ENCODE assay signal across 10 cellular contexts in genomic region chr18:457120-457519, GRCh38. TPM values are rescaled to one million over a fixed set of nuclear protein-coding genes. Genes with fewer than 3 reads are reported as not detected.
DNase-seq lines count a peak whose midpoint lies in the region; ATAC-seq and TF ChIP-seq lines count a peak whose summit lies in the region.
"Had no signal": no experiment of that assay in that cellular context is flagged by ENCODE, and none has a peak within 500 bp of the region (broad histone marks: within the 10 kb centered on the region; RNA-seq: fewer than 3 reads in every experiment).

No MANE protein-coding gene starts in this region.

- no peaks in the 10 kb centered on the region for H3K27me3 ChIP-seq in sigmoid colon
- peaks cover 86% of the 10 kb centered on the region for H3K27me3 ChIP-seq in PC-9 (ENCODE audit: insufficient read depth, low read depth)

- peak overlapping the region; percentile 99 for H3K27ac ChIP-seq in SK-N-MC
- H3K27ac ChIP-seq in sigmoid colon = peak overlapping the region; percentile 74 to 86 (median 82)
- no peak overlapping the region for H3K27ac ChIP-seq in PC-9

- no peaks in the 10 kb centered on the region for H3K79me2 ChIP-seq in PC-9 (ENCODE audit: low read depth)

- BruUV-seq in PC-9 (replicated peaks; lab: Mats Ljungman, UMichigan) = no TSS peak

- no peaks in the 10 kb centered on the region for H3F3A ChIP-seq in PC-9 (ENCODE audit: insufficient read depth, low read depth)

- TF ChIP-seq POLR2A in sigmoid colon (IDR thresholded peaks at IDR 0.05) = no peak

- no peak for TF ChIP-seq EP300 in sigmoid colon (IDR thresholded peaks at IDR 0.05)

- TF ChIP-seq CTCF in sigmoid colon (IDR thresholded peaks at IDR 0.05) (no peak), PC-9 (conservative IDR thresholded peaks at IDR 0.05) (no peak)

- no peak overlapping the region for H2AFZ ChIP-seq in PC-9

- WGBS in sigmoid colon, 2 donors = 26 to 65% methylated on average over 9 of the region's 9 CpGs

- peaks cover 5% of the 10 kb centered on the region; the same call in 1 of the 2 replicates for H3K9me3 ChIP-seq in SK-N-MC (ENCODE audit: low read depth, low read length)
- no peaks in the 10 kb centered on the region for H3K9me3 ChIP-seq in sigmoid colon
- H3K9me3 ChIP-seq in PC-9 (ENCODE audit: insufficient read depth, low read depth) = no peaks in the 10 kb centered on the region

- H3K4me1 ChIP-seq in sigmoid colon (peaks cover 0 to 50% (median 34%) of the 10 kb centered on the region in 4 donors), PC-9 (replicated peaks; ENCODE audit: insufficient read depth) (no peaks in the 10 kb centered on the region)

- intact Hi-C loops in Right ventricle myocardium inferior (cut with DNase I) (loop anchor here (10.0 kb wide), 2 partner anchors 122 to 172 kb away; no protein-coding TSS in a partner anchor), sigmoid colon (cut with DNase I) (loop anchor here (5.0 kb wide), 2 partner anchors 80 to 115 kb away; no protein-coding TSS in a partner anchor), PC-9 (cut with micrococcal nuclease; ENCODE audit: unreplicated experiment) (no loop called here)

- peak overlapping the region; percentile 76 for H3K9ac ChIP-seq in SK-N-MC (ENCODE audit: insufficient read length)

- POLR2A ChIA-PET in PC-9 (lab: Charles Lee; ENCODE audit: unreplicated experiment) = no interaction called here

- H3K36me3 ChIP-seq in SK-N-MC (ENCODE audit: insufficient read depth, low read length) = no peaks in the 10 kb centered on the region
- no peaks in the 10 kb centered on the region for H3K36me3 ChIP-seq in sigmoid colon
- H3K36me3 ChIP-seq in PC-9 (ENCODE audit: low read depth) = no peaks in the 10 kb centered on the region

- H3K4me3 ChIP-seq in SK-N-MC = peak overlapping the region; percentile 76
- H3K4me3 ChIP-seq in sigmoid colon = peak overlapping the region; percentile 7 to 30 (median 22)
- no peak overlapping the region for H3K4me3 ChIP-seq in PC-9

- DNase-seq in GM04503 (ENCODE audit: low read depth) (peak; percentile 70), SK-N-MC (ENCODE audit: low read depth, low spot score) (peak; percentile 96), Right ventricle myocardium inferior (ENCODE audit: missing footprints) (peak; percentile 76), sigmoid colon (peak; percentile 82), T-helper 1 cell (no peak), PC-9 (no peak)
- DNase-seq in activated CD4-positive, CD25-positive, alpha-beta regulatory T cell (lab: John Stamatoyannopoulos, UW) = no peak
- DNase-seq in activated naive CD4-positive, alpha-beta T cell treated with anti-CD3 and anti-CD28 coated beads, Interleukin-2, amount 50 U/mL, for 16 hours = no peak
- DNase-seq: small intestine, T-helper 2 cell had no signal

- no peak overlapping the region for H3K4me2 ChIP-seq in PC-9

- H3K9me2 ChIP-seq in PC-9 (ENCODE audit: insufficient read depth) = no peaks in the 10 kb centered on the region

- peak; percentile 89 for ATAC-seq in Right ventricle myocardium inferior

- CTCF ChIA-PET in PC-9 (lab: Charles Lee) = no interaction called here

- no peaks in the 10 kb centered on the region for H4K20me1 ChIP-seq in PC-9 (ENCODE audit: insufficient read depth)

RNA-seq across cellular contexts. Expression of gene COLEC12, which starts 43.4 kb away (rescaled TPM):
- total RNA-seq in Right ventricle myocardium inferior (9.9 TPM), sigmoid colon (10 to 100 TPM; 15.9 to 24.7 (median 19.0) TPM), PC-9 (2021) (not detected in 2 replicates)
- polyA plus RNA-seq in sigmoid colon = 1 to 10 TPM in 2 of 3 donors, under 1 TPM in 1; 0.69 to 4.2 (median 2.4) TPM

Comparison
In these comparisons a context has a peak if more than half of its experiments do, and no peak if none do; other contexts are left out.
1. DNase-seq: peak in GM04503 (single experiment), SK-N-MC (single experiment), Right ventricle myocardium inferior (single experiment) and sigmoid colon (single experiment); none in T-helper 1 cell (0 of 5), activated CD4-positive, CD25-positive, alpha-beta regulatory T cell (0 of 4), activated naive CD4-positive, alpha-beta T cell treated with anti-CD3 and anti-CD28 coated beads, Interleukin-2, amount 50 U/mL, for 16 hours (single experiment) and PC-9 (0 of 2).
2. RNA of gene COLEC12, which starts 43.4 kb away (total RNA-seq): 15.9 to 24.7 TPM in sigmoid colon and 9.9 TPM in Right ventricle myocardium inferior (single experiment); not detected in PC-9; every median in the first group is over 10 times any median in the second.